8 cellular contexts compared by ENCODE assay signal in the genomic region with DNA sequence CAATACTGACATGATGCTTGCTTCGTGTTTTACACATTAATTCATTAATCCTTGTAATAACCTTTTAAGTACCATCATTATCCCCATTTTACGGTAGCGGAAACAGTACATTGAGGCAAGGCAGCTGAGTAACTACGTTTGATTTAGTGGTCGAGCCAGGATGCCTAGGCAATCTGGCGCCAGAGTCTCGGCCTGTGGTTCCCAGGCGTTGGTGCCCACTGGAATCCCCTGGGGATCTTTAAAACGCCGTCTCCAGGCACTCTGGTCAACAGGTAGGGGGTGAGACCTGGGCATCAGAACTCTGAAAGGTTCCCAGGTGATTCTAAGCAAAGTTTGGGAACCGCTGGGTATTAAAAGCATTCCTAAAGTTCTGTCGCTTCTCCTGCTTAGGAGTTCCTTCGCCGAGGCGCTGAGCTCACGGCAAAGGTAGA. TPM values are rescaled to one million over a fixed set of nuclear protein-coding genes. Genes with fewer than 3 reads are reported as not detected.
DNase-seq lines count a peak whose midpoint lies in the region; ATAC-seq and TF ChIP-seq lines count a peak whose summit lies in the region.

No MANE protein-coding gene starts in this region.

- H3K27me3 Mint-ChIP-seq in CD8-positive, alpha-beta T cell (ENCODE audit: low read depth), result no peaks in the 10 kb centered on the region
- H3K27me3 Mint-ChIP-seq in chondrocyte (ENCODE audit: low read depth), result no peaks in the 10 kb centered on the region

- H3K9me3 ChIP-seq in CD8-positive, alpha-beta T cell (ENCODE audit: low read length), result no peaks in the 10 kb centered on the region

- intact Hi-C loops in CD8-positive, alpha-beta T cell (cut with DNase I, micrococcal nuclease), result loop anchor here (1.0 to 10.0 kb wide), 9 partner anchors 29 to 1847 kb away; a partner anchor contains a TSS

- H4K20me1 ChIP-seq in KMS-11 (ENCODE audit: insufficient read depth), result no peaks in the 10 kb centered on the region

- peak overlapping the region; percentile 99 for H3K4me2 ChIP-seq in KMS-11

- no peak for DNase-seq in CD8-positive, alpha-beta T cell
- DNase-seq in chondrocyte (ENCODE audit: low spot score) (no peak), myocyte (ENCODE audit: low read depth) (peak; percentile 6), DMS114 treated with DMSO at 0.1 percent for 48 hours (lab: John Stamatoyannopoulos, UW; ENCODE audit: unreplicated experiment) (no peak), NCI-H446 (lab: John Stamatoyannopoulos, UW) (no peak)
- no peak for DNase-seq in effector CD4-positive, alpha-beta T cell

- CTCF ChIA-PET in CD8-positive, alpha-beta T cell (lab: Charles Lee), result interaction anchor here (1.0 to 1.3 kb wide), 3 partner anchors 9 to 41 kb away, joined by 4 to 6 read pairs (median 6); no protein-coding TSS in a partner anchor

- peaks cover 7% of the 10 kb centered on the region for H3K4me1 ChIP-seq in CD8-positive, alpha-beta T cell (ENCODE audit: insufficient read depth, low read length)
- H3K4me1 ChIP-seq in KMS-11 (ENCODE audit: low read depth, poor library complexity, severe bottlenecking), result peaks cover 9% of the 10 kb centered on the region

- peaks cover 16% of the 10 kb centered on the region for H3K36me3 Mint-ChIP-seq in CD8-positive, alpha-beta T cell
- peaks cover 1% of the 10 kb centered on the region for H3K36me3 Mint-ChIP-seq in chondrocyte (ENCODE audit: low read depth)

- peak overlapping the region; percentile 73 for H3K27ac Mint-ChIP-seq in CD8-positive, alpha-beta T cell
- H3K27ac Mint-ChIP-seq in chondrocyte (ENCODE audit: unreplicated experiment), result no peak overlapping the region

- peak overlapping the region; percentile 83 for H3K4me3 Mint-ChIP-seq in CD8-positive, alpha-beta T cell
- H3K4me3 Mint-ChIP-seq in chondrocyte (ENCODE audit: unreplicated experiment), result peak overlapping the region; percentile 76

- TF ChIP-seq CTCF in CD8-positive, alpha-beta T cell (IDR thresholded peaks at IDR 0.05), result no peak
- no peak for TF ChIP-seq CTCF in KMS-11 (conservative IDR thresholded peaks at IDR 0.05; ENCODE audit: low read depth, low read length)
- no peak for TF ChIP-seq CTCF in chondrocyte (IDR thresholded peaks at IDR 0.05)

- peak overlapping the region; percentile 76 for H3K4me3 ChIP-seq in CD8-positive, alpha-beta T cell (ENCODE audit: low read depth, low read length)
- no peak overlapping the region for H3K4me3 ChIP-seq in KMS-11 (IDR thresholded peaks at IDR 0.05; ENCODE audit: insufficient read depth, low read depth, low read length)

- H3K27me3 ChIP-seq in CD8-positive, alpha-beta T cell (ENCODE audit: insufficient read depth, low read length), result no peaks in the 10 kb centered on the region
- H3K27me3 ChIP-seq in KMS-11 (ENCODE audit: insufficient read depth, low read depth), result no peaks in the 10 kb centered on the region

- peak overlapping the region; percentile 73 for H3K27ac ChIP-seq in CD8-positive, alpha-beta T cell (ENCODE audit: low read depth, low read length)
- 0 out of 2 replicates have a peak overlapping the region, but pooled peaks have one; percentile 24 for H3K27ac ChIP-seq in KMS-11

- peaks cover 8% of the 10 kb centered on the region; the same call in 1 of the 2 replicates for H3K79me2 ChIP-seq in KMS-11 (ENCODE audit: insufficient read depth, low read depth)

- H3K9me3 Mint-ChIP-seq in CD8-positive, alpha-beta T cell, result no peaks in the 10 kb centered on the region
- no peaks in the 10 kb centered on the region for H3K9me3 Mint-ChIP-seq in chondrocyte (ENCODE audit: low read depth)

- peaks cover 46% of the 10 kb centered on the region for H3K4me1 Mint-ChIP-seq in CD8-positive, alpha-beta T cell (ENCODE audit: low read depth)
- H3K4me1 Mint-ChIP-seq in chondrocyte (ENCODE audit: low read depth), result peaks cover 12% of the 10 kb centered on the region

- H2AFZ ChIP-seq in KMS-11 (ENCODE audit: low read depth), result peak overlapping the region; percentile 76

- H3K9ac ChIP-seq in KMS-11, result peak overlapping the region; percentile 46

- POLR2A ChIA-PET in CD8-positive, alpha-beta T cell (lab: Charles Lee), result interaction anchor here (0.5 to 1.5 kb wide), 2 partner anchors 9 to 13 kb away, joined by 3 to 7 read pairs; no protein-coding TSS in a partner anchor

- ATAC-seq in CD8-positive, alpha-beta T cell, result no peak
- no peak for ATAC-seq in GM21786 (IDR thresholded peaks at IDR 0.05; ENCODE audit: unreplicated experiment)

- H3K36me3 ChIP-seq in CD8-positive, alpha-beta T cell (ENCODE audit: insufficient read depth, low read length), result no peaks in the 10 kb centered on the region
- H3K36me3 ChIP-seq in KMS-11 (ENCODE audit: insufficient read depth), result no peaks in the 10 kb centered on the region

RNA-seq across cellular contexts. Expression of a gene that starts 1.0 kb away (rescaled TPM):
- total RNA-seq in CD8-positive, alpha-beta T cell, result 10 to 100 TPM; 12.3 to 12.6 TPM
- total RNA-seq in chondrocyte (13.8 to 18.0 TPM (median 17.3 TPM) in 3 replicates), myocyte (4.3 and 7.4 TPM in 2 replicates)
- 13.8 TPM for polyA plus RNA-seq in myocyte (2012)
